9 cellular contexts compared by ENCODE assay signal in genomic region chr2:84924173-84925106, GRCh38. TPM values are rescaled to one million over a fixed set of nuclear protein-coding genes. Genes with fewer than 3 reads are reported as not detected.
DNase-seq lines count a peak whose midpoint lies in the region; ATAC-seq, FAIRE-seq and TF ChIP-seq lines count a peak whose summit lies in the region.
"Had no signal": no experiment of that assay in that cellular context is flagged by ENCODE, and none has a peak within 500 bp of the region (broad histone marks: within the 10 kb centered on the region; RNA-seq: fewer than 3 reads in every experiment).

No MANE protein-coding gene starts in this region.

- H2BK120ac ChIP-seq in mesenchymal stem cell (ENCODE audit: low read depth, low read length) = no peak overlapping the region

- peak overlapping the region; percentile 32 for H3K27ac ChIP-seq in CD4-positive, alpha-beta T cell (ENCODE audit: low read depth, low read length)
- H3K27ac ChIP-seq in PC-3 (ENCODE audit: low read length) = peak overlapping the region; percentile 22
- H3K27ac ChIP-seq in mammary epithelial cell (ENCODE audit: insufficient read depth, low read depth, low read length) = peak overlapping the region; percentile 81
- H3K27ac ChIP-seq in mesenchymal stem cell (ENCODE audit: low read length, poor library complexity, severe bottlenecking) = no peak overlapping the region
- no peak overlapping the region for H3K27ac ChIP-seq in pancreas
- H3K27ac ChIP-seq: HL-60 had no signal

- DNase-seq in CD4-positive, alpha-beta T cell = peak in 4 of 10 experiments; percentile 38 to 47 (median 44)
- DNase-seq in PC-3 (peak; percentile 63), mammary epithelial cell (peak; percentile 74), mesenchymal stem cell (no peak), pancreas (no peak), SHP77 (lab: John Stamatoyannopoulos, UW) (no peak), D721Med (ENCODE audit: insufficient read length, low spot score) (no peak)

- no peak overlapping the region for H2BK5ac ChIP-seq in mesenchymal stem cell (ENCODE audit: low read depth, low read length, poor library complexity, severe bottlenecking)

- no peak overlapping the region for H4K91ac ChIP-seq in mesenchymal stem cell (ENCODE audit: low read length)

- H3K4me1 ChIP-seq in PC-3 (ENCODE audit: insufficient read depth, low read length) (peaks cover 30% of the 10 kb centered on the region), mammary epithelial cell (ENCODE audit: insufficient read depth, low read length) (peaks cover 44% of the 10 kb centered on the region), mesenchymal stem cell (ENCODE audit: control insufficient read depth, insufficient read depth, low read depth, low read length) (peaks cover 12% of the 10 kb centered on the region), pancreas (peaks cover 0 to 4% (median 0%) of the 10 kb centered on the region in 3 donors)

- H3K4me2 ChIP-seq in PC-3 (ENCODE audit: low read length) = peak overlapping the region; percentile 26
- peak overlapping the region; percentile 2 for H3K4me2 ChIP-seq in mammary epithelial cell (ENCODE audit: insufficient read depth, low read depth, low read length)
- no peak overlapping the region for H3K4me2 ChIP-seq in mesenchymal stem cell (ENCODE audit: low read length, poor library complexity, severe bottlenecking)

- no peak overlapping the region for H2BK15ac ChIP-seq in mesenchymal stem cell (ENCODE audit: low read depth, poor library complexity, severe bottlenecking)

- peak overlapping the region; percentile 55 for H3K4me3 Mint-ChIP-seq in CD4-positive, alpha-beta T cell

- peak overlapping the region; percentile 85 for H3K27ac Mint-ChIP-seq in CD4-positive, alpha-beta T cell

- peak; percentile 1 for ATAC-seq in CD4-positive, alpha-beta T cell (ENCODE audit: poor library complexity)
- peak; percentile 15 for ATAC-seq in GM21723 (IDR thresholded peaks at IDR 0.05; ENCODE audit: unreplicated experiment)
- ATAC-seq in PC-3 = no peak; the same call in 1 of the 2 replicates
- no peak for ATAC-seq in pancreas

- CTCF ChIA-PET in CD4-positive, alpha-beta T cell (lab: Charles Lee) = interaction anchor here (0.7 to 7.0 kb wide), 27 partner anchors 8 to 433 kb away, joined by 3 to 117 read pairs (median 12); partner anchors contain the start of genes DNAH6, KCMF1, TMSB10 and TRABD2A
- CTCF ChIA-PET in PC-3 (lab: Charles Lee) = interaction anchor here (0.6 to 2.9 kb wide), 5 partner anchors 17 to 142 kb away, joined by 4 to 23 read pairs (median 14); no protein-coding TSS in a partner anchor
- CTCF ChIA-PET in mammary epithelial cell (lab: Charles Lee; ENCODE audit: low non-redundant PET) = interaction anchor here (0.6 kb wide), 3 partner anchors 17 to 384 kb away, joined by 3 to 4 read pairs (median 3); no protein-coding TSS in a partner anchor

- H3K4me3 ChIP-seq in PC-3 (ENCODE audit: low read length) = no peak overlapping the region
- H3K4me3 ChIP-seq in mammary epithelial cell (replicated peaks in 1 of 3; ENCODE audit: insufficient read depth in 1 of 3, low read depth in 2 of 3, low read length in 3 of 3) = no peak overlapping the region
- peak overlapping the region in 1 of 2 experiments; percentile 65 for H3K4me3 ChIP-seq in mesenchymal stem cell (ENCODE audit: insufficient read depth in 1 of 2, low read depth in 1 of 2, low read length in 2 of 2)
- H3K4me3 ChIP-seq in pancreas = no peak overlapping the region

- peaks cover 46% of the 10 kb centered on the region for H3K4me1 Mint-ChIP-seq in CD4-positive, alpha-beta T cell (ENCODE audit: low read depth)

- H4K20me1 ChIP-seq in PC-3 (ENCODE audit: low read length) = no peaks in the 10 kb centered on the region
- H4K20me1 ChIP-seq in mammary epithelial cell (ENCODE audit: insufficient read depth, low read length) = no peaks in the 10 kb centered on the region

- H3F3A ChIP-seq in PC-3 (ENCODE audit: low read length, unreplicated experiment) = peaks cover 6% of the 10 kb centered on the region

- 66% methylated on average over 9 of the region's 9 CpGs for WGBS in mammary epithelial cell (ENCODE audit: low coverage, missing lambda C conversion rate)
- WGBS in mesenchymal stem cell = 78% methylated on average over 8 of the region's 9 CpGs
- 64% methylated on average over 9 of the region's 9 CpGs for WGBS in pancreas, 2 donors

- H3K9me3 ChIP-seq in CD4-positive, alpha-beta T cell (ENCODE audit: control insufficient read depth, low read length) = no peaks in the 10 kb centered on the region
- H3K9me3 ChIP-seq in PC-3 (ENCODE audit: low read length) = no peaks in the 10 kb centered on the region
- no peaks in the 10 kb centered on the region for H3K9me3 ChIP-seq in mammary epithelial cell (replicated peaks; ENCODE audit: insufficient read depth, low read length)
- no peaks in the 10 kb centered on the region for H3K9me3 ChIP-seq in mesenchymal stem cell (ENCODE audit: control insufficient read depth, low read length)
- H3K9me3 ChIP-seq in pancreas = no peaks in the 10 kb centered on the region

- no peak overlapping the region for H3K9ac ChIP-seq in PC-3 (ENCODE audit: low read length)
- peak overlapping the region; percentile 12 for H3K9ac ChIP-seq in mammary epithelial cell (ENCODE audit: insufficient read depth, low read length)
- peak overlapping the region; percentile 58 for H3K9ac ChIP-seq in mesenchymal stem cell (ENCODE audit: low read length)

- FAIRE-seq in pancreas (lab: Jason Lieb, UNC) (no peak), D721Med (lab: Jason Lieb, UNC) (no peak)

- H2AK5ac ChIP-seq in mesenchymal stem cell (ENCODE audit: low read length, severe bottlenecking) = peak overlapping the region; percentile 7

- H3K18ac ChIP-seq in mesenchymal stem cell (ENCODE audit: low read depth in 1 of 2, low read length in 2 of 2) = no peak overlapping the region

- no peaks in the 10 kb centered on the region for H3K79me1 ChIP-seq in mesenchymal stem cell (replicated peaks; ENCODE audit: low read length, poor library complexity, severe bottlenecking)

- no peak overlapping the region for H4K8ac ChIP-seq in mesenchymal stem cell (ENCODE audit: low read length)

- H2AFZ ChIP-seq in PC-3 (ENCODE audit: low read length) = peak overlapping the region; percentile 47; the same call in 1 of the 2 replicates
- peak overlapping the region; percentile 80 for H2AFZ ChIP-seq in mammary epithelial cell (ENCODE audit: low read depth, low read length)
- no peak overlapping the region for H2AFZ ChIP-seq in mesenchymal stem cell (ENCODE audit: low read depth, low read length)

- no peaks in the 10 kb centered on the region for H3K9me2 ChIP-seq in PC-3 (replicated peaks; ENCODE audit: low read length)

- BruUV-seq in PC-3 (replicated peaks; lab: Mats Ljungman, UMichigan) (no TSS peak), mammary epithelial cell (replicated peaks; lab: Mats Ljungman, UMichigan) (no TSS peak)

- in situ Hi-C loops in mammary epithelial cell (cut with MboI; ENCODE audit: low sequenced_read_pairs in 2 of 2) = loop anchor here in 1 of 2 donors (25.0 kb wide), 1 partner anchor 363 kb away; no protein-coding TSS in a partner anchor

- H3K23ac ChIP-seq in mesenchymal stem cell (ENCODE audit: low read length in 2 of 2) = no peak overlapping the region

- H3K9me3 Mint-ChIP-seq in CD4-positive, alpha-beta T cell = no peaks in the 10 kb centered on the region

- H3K27me3 Mint-ChIP-seq in CD4-positive, alpha-beta T cell = no peaks in the 10 kb centered on the region

- H3K79me2 ChIP-seq in PC-3 (ENCODE audit: low read length) = peaks cover 19% of the 10 kb centered on the region
- peaks cover 11% of the 10 kb centered on the region for H3K79me2 ChIP-seq in mammary epithelial cell (ENCODE audit: insufficient read depth, low read length)

- TF ChIP-seq CTCF in CD4-positive, alpha-beta T cell (IDR thresholded peaks at IDR 0.05) = no peak
- no peak for TF ChIP-seq CTCF in PC-3 (conservative IDR thresholded peaks at IDR 0.05; ENCODE audit: low read depth, low read length)
- no peak for TF ChIP-seq CTCF in mammary epithelial cell (conservative IDR thresholded peaks at IDR 0.05 in 1 of 2, IDR thresholded peaks at IDR 0.05 in 1 of 2; ENCODE audit: extremely low read depth in 1 of 2, insufficient read depth in 1 of 2, low read depth in 1 of 2, low read length in 2 of 2)
- TF ChIP-seq CTCF in pancreas (IDR thresholded peaks at IDR 0.05) = no peak
- TF ChIP-seq CTCF in D721Med (IDR thresholded peaks at IDR 0.05; ENCODE audit: insufficient read depth, missing control alignments) = no peak

- H3K14ac ChIP-seq in mesenchymal stem cell (ENCODE audit: low read length in 2 of 2) = no peak overlapping the region

- no peak overlapping the region for H2BK12ac ChIP-seq in mesenchymal stem cell (ENCODE audit: low read length in 2 of 2)

- H3K36me3 ChIP-seq in PC-3 (ENCODE audit: low read depth, low read length) (no peaks in the 10 kb centered on the region), mammary epithelial cell (ENCODE audit: insufficient read depth, low read length) (no peaks in the 10 kb centered on the region), mesenchymal stem cell (ENCODE audit: control insufficient read depth in 1 of 2, insufficient read depth in 2 of 2, low read depth in 1 of 2, low read length in 2 of 2) (no peaks in the 10 kb centered on the region), pancreas (no peaks in the 10 kb centered on the region)

- POLR2A ChIA-PET in CD4-positive, alpha-beta T cell (lab: Charles Lee) = interaction anchor here (0.9 to 6.5 kb wide), 9 partner anchors 14 to 398 kb away, joined by 3 to 147 read pairs (median 46); partner anchors contain the start of genes TMSB10 and TRABD2A
- POLR2A ChIA-PET in PC-3 (lab: Charles Lee; ENCODE audit: unreplicated experiment) = interaction anchor here (1.9 kb wide), 1 partner anchor 47 kb away, joined by 9 read pairs; the partner anchor contains the start of gene KCMF1

- intact Hi-C loops in CD4-positive, alpha-beta T cell (cut with DNase I, micrococcal nuclease) = loop anchor here (1.0 to 5.0 kb wide), 6 partner anchors 19 to 429 kb away; partner anchors contain the start of genes TMSB10 (in 2 of the 2) and KCMF1 (in 1 of the 2)
- intact Hi-C loops in PC-3 (cut with micrococcal nuclease) (loop anchor here (5.0 kb wide), 2 partner anchors 292 to 427 kb away; no protein-coding TSS in a partner anchor), mammary epithelial cell (cut with micrococcal nuclease) (loop anchor here (1.0 to 5.0 kb wide), 5 partner anchors 17 to 363 kb away; partner anchors contain the start of gene TCF7L1), pancreas (cut with DNase I) (loop anchor here in 1 of 3 donors (5.0 kb wide), 1 partner anchor 88 kb away; no protein-coding TSS in a partner anchor)

- H3K27me3 ChIP-seq in CD4-positive, alpha-beta T cell (ENCODE audit: control insufficient read depth, insufficient read depth, low read length) = no peaks in the 10 kb centered on the region
- H3K27me3 ChIP-seq in PC-3 (ENCODE audit: low read length) (no peaks in the 10 kb centered on the region), mammary epithelial cell (ENCODE audit: insufficient read depth, low read length) (no peaks in the 10 kb centered on the region), mesenchymal stem cell (ENCODE audit: control insufficient read depth in 1 of 2, insufficient read depth in 1 of 2, low read length in 2 of 2) (no peaks in the 10 kb centered on the region), pancreas (no peaks in the 10 kb centered on the region)

- no peak overlapping the region for H3K4ac ChIP-seq in mesenchymal stem cell (ENCODE audit: low read depth in 1 of 2, low read length in 2 of 2)

- dilution Hi-C loops in mammary epithelial cell (cut with HindIII; ENCODE audit: low sequenced_read_pairs) = loop anchor here (5.0 kb wide), 1 partner anchor 353 kb away; no protein-coding TSS in a partner anchor

- no peaks in the 10 kb centered on the region for H3K36me3 Mint-ChIP-seq in CD4-positive, alpha-beta T cell (ENCODE audit: low read depth)

RNA-seq across cellular contexts. Expression of gene TMSB10, which starts 19.0 kb away (rescaled TPM):
- total RNA-seq in CD4-positive, alpha-beta T cell = 1,000 to 10,000 TPM; 1,969 to 2,001 TPM
- 4,758 and 5,246 TPM in 2 replicates for total RNA-seq in PC-3 (2014; rRNA removed)
- 1,000 to 10,000 TPM; 3,165 to 4,185 TPM for total RNA-seq in mammary epithelial cell
- polyA plus RNA-seq in mammary epithelial cell = 9,658 TPM
- polyA minus RNA-seq in mammary epithelial cell = 1,882 TPM
- polyA plus RNA-seq in mesenchymal stem cell (2013, experiment 1 of 2) = 4,228 TPM
- 4,226 TPM for polyA plus RNA-seq in mesenchymal stem cell (2013, experiment 2 of 2)
- 100 to 1,000 TPM; 134 to 700 (median 213) TPM for total RNA-seq in pancreas
- polyA plus RNA-seq in pancreas = 1,000 to 10,000 TPM in 1 of 2 donors, 100 to 1,000 TPM in 1; 585 to 1,099 TPM

RNA-seq across cellular contexts. Expression of gene TRABD2A, which starts 43.6 kb away (rescaled TPM):
- total RNA-seq in CD4-positive, alpha-beta T cell = 100 to 1,000 TPM; 166 to 170 TPM
- 2.0 and 4.0 TPM in 2 replicates for total RNA-seq in PC-3 (2014; rRNA removed)
- 10 to 100 TPM in 1 of 2 donors, 1 to 10 TPM in 1; 9.7 to 20.7 TPM for total RNA-seq in mammary epithelial cell
- polyA plus RNA-seq in mammary epithelial cell = 11.5 TPM
- 16.4 TPM for polyA minus RNA-seq in mammary epithelial cell
- 6.6 TPM for polyA plus RNA-seq in mesenchymal stem cell (2013, experiment 1 of 2)
- polyA plus RNA-seq in mesenchymal stem cell (2013, experiment 2 of 2) = 6.3 TPM
- under 1 TPM in 5 of 6 donors, not detected in 1; 0.19 to 0.59 (median 0.28) TPM for total RNA-seq in pancreas
- polyA plus RNA-seq in pancreas = under 1 TPM; 0.27 to 0.33 TPM

RNA-seq across cellular contexts. Expression of gene KCMF1, which starts 46.5 kb away (rescaled TPM):
- 10 to 100 TPM; 72.4 to 78.0 TPM for total RNA-seq in CD4-positive, alpha-beta T cell
- 62.1 and 73.6 TPM in 2 replicates for total RNA-seq in PC-3 (2014; rRNA removed)
- 10 to 100 TPM; 73.2 to 94.7 TPM for total RNA-seq in mammary epithelial cell
- 84.3 TPM for polyA plus RNA-seq in mammary epithelial cell
- 59.3 TPM for polyA minus RNA-seq in mammary epithelial cell
- polyA plus RNA-seq in mesenchymal stem cell (2013, experiment 1 of 2) = 33.7 TPM
- polyA plus RNA-seq in mesenchymal stem cell (2013, experiment 2 of 2) = 36.1 TPM
- 100 to 1,000 TPM in 1 of 6 donors, 10 to 100 TPM in 5; 58.1 to 102 (median 82.3) TPM for total RNA-seq in pancreas
- 10 to 100 TPM in 1 of 2 donors, 1 to 10 TPM in 1; 9.9 to 31.1 TPM for polyA plus RNA-seq in pancreas

Comparison
In these comparisons a context has a peak if more than half of its experiments do, and no peak if none do; other contexts are left out.
1. ATAC-seq: peak in CD4-positive, alpha-beta T cell (single experiment) and GM21723 (single experiment); none in PC-3 (single experiment) and pancreas (0 of 4).
2. DNase-seq: peak in PC-3 (single experiment) and mammary epithelial cell (single experiment); none in mesenchymal stem cell (single experiment), pancreas (0 of 6), SHP77 (0 of 2) and D721Med (single experiment).
3. H3K27ac ChIP-seq: peak in CD4-positive, alpha-beta T cell (single experiment), PC-3 (single experiment) and mammary epithelial cell (single experiment); none in mesenchymal stem cell (single experiment) and pancreas (0 of 4).
4. RNA of gene TRABD2A, which starts 43.6 kb away (total RNA-seq): 166 to 170 TPM in CD4-positive, alpha-beta T cell; 9.7 to 20.7 TPM in mammary epithelial cell, 2.0 to 4.0 TPM in PC-3 and 0.19 to 0.59 TPM in pancreas; every median in the first group is over 4 times any median in the second.